21 cellular contexts compared by ENCODE assay signal in the genomic region with DNA sequence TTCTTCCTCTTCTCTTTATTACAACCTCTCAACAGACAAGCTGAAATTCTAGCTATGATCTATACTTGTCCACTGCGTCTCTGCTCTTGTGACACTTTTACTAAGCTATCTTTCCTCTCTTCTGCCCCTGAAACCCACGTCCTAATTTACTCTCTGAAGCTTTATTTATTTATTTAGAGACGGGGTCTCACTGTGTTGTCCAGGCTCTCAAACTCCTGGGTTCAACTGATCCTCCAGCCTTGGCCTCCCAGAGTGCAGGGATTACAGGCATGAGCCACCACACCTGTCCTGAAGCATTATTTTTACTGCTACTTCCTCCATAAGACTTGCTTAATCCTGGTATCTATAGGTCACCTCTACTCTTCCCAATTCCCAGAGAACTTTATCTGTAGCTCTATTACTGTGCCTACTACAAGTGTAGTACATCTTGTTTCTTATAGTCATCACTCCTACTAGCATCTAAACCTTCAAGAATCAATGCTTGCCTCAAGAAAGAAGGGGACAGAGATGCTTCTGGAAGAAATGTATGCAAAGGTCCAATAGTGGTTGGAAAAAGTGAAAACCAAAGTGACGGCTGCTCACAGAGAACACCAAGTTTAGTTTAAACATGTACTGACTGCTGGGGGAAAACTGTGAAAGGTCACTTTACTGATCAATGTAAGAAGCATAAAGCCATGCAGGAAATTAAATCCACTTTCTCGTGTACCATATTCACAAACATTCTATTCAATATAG.
A peak's percentile ranks its signal among the peaks of the same experiment; 100 is the strongest.
DNase-seq lines count a peak whose midpoint lies in the region; ATAC-seq, FAIRE-seq and TF ChIP-seq lines count a peak whose summit lies in the region.
"Had no signal": no experiment of that assay in that cellular context is flagged by ENCODE, and none has a peak within 500 bp of the region (broad histone marks: within the 10 kb centered on the region; RNA-seq: fewer than 3 reads in every experiment).

No MANE protein-coding gene starts in this region.

- H3K9me3 ChIP-seq in K562 (replicated peaks; ENCODE audit: control insufficient read depth, insufficient read depth, low read depth, low read length) (no peaks in the 10 kb centered on the region), thyroid gland (no peaks in the 10 kb centered on the region), prostate gland (no peaks in the 10 kb centered on the region), endodermal cell (ENCODE audit: control insufficient read depth, low read length) (no peaks in the 10 kb centered on the region)
- H3K9me3 ChIP-seq: SJCRH30 had no signal

- no peak for FAIRE-seq in K562 (lab: Jason Lieb, UNC)
- FAIRE-seq: GM19239, H54 had no signal

- TF ChIP-seq EP300 in K562 (IDR thresholded peaks at IDR 0.05; ENCODE audit: low read length) = no peak

- POLR2A ChIA-PET in K562 (lab: Yijun Ruan, JAX) = interaction anchor here (1.3 kb wide), 1 partner anchor 45 kb away, joined by 3 read pairs; no protein-coding TSS in a partner anchor
- POLR2A ChIA-PET in naive thymus-derived CD8-positive, alpha-beta T cell (lab: Charles Lee) = interaction anchor here (0.6 kb wide), 1 partner anchor 169 kb away, joined by 4 read pairs; no protein-coding TSS in a partner anchor

- H3K27me3 ChIP-seq in K562 (ENCODE audit: control insufficient read depth in 2 of 2, insufficient read depth in 2 of 2, low read length in 2 of 2) (no peaks in the 10 kb centered on the region), thyroid gland (no peaks in the 10 kb centered on the region), prostate gland (replicated peaks; ENCODE audit: insufficient read depth) (no peaks in the 10 kb centered on the region), endodermal cell (ENCODE audit: control insufficient read depth, insufficient read depth, low read length, poor library complexity, severe bottlenecking) (no peaks in the 10 kb centered on the region)
- H3K27me3 ChIP-seq: SJCRH30 had no signal

- H3K4me3 Mint-ChIP-seq in natural killer cell treated with Interleukin-12 subunit alpha and Interleukin-12 subunit beta and Interleukin-15 and Interleukin-18, amount 100 ng/mL, for 72 hours = no peak overlapping the region
- H3K4me3 Mint-ChIP-seq in natural killer cell = no peak overlapping the region
- H3K4me3 Mint-ChIP-seq in naive thymus-derived CD8-positive, alpha-beta T cell = peak overlapping the region in 5 of 10 donors; percentile 4 to 30 (median 6)
- no peak overlapping the region for H3K4me3 Mint-ChIP-seq in endodermal cell

- no peaks in the 10 kb centered on the region for H3K9me3 Mint-ChIP-seq in natural killer cell treated with Interleukin-12 subunit alpha and Interleukin-12 subunit beta and Interleukin-15 and Interleukin-18, amount 100 ng/mL, for 72 hours
- no peaks in the 10 kb centered on the region for H3K9me3 Mint-ChIP-seq in natural killer cell
- H3K9me3 Mint-ChIP-seq in naive thymus-derived CD8-positive, alpha-beta T cell = no peaks in the 10 kb centered on the region
- no peaks in the 10 kb centered on the region for H3K9me3 Mint-ChIP-seq in endodermal cell

- H3K9me1 ChIP-seq in K562 (ENCODE audit: control insufficient read depth, insufficient read depth, low read length) = peaks cover 2% of the 10 kb centered on the region

- H3K36me3 ChIP-seq in K562 (ENCODE audit: control insufficient read depth, insufficient read depth, low read length) = no peaks in the 10 kb centered on the region
- no peaks in the 10 kb centered on the region for H3K36me3 ChIP-seq in thyroid gland
- H3K36me3 ChIP-seq in prostate gland = no peaks in the 10 kb centered on the region
- peaks cover 4% of the 10 kb centered on the region for H3K36me3 ChIP-seq in endodermal cell (ENCODE audit: control insufficient read depth, insufficient read depth, low read length)
- H3K36me3 ChIP-seq: SJCRH30 had no signal

- ATAC-seq in natural killer cell treated with Interleukin-12 subunit alpha and Interleukin-12 subunit beta and Interleukin-15 and Interleukin-18, amount 100 ng/mL, for 72 hours = no peak
- ATAC-seq in natural killer cell (no peak), K562 (no peak)
- no peak for ATAC-seq in naive thymus-derived CD8-positive, alpha-beta T cell
- ATAC-seq: PC-3 had no signal

- no peak for TF ChIP-seq CTCF in natural killer cell (IDR thresholded peaks at IDR 0.05)
- no peak for TF ChIP-seq CTCF in K562 (IDR thresholded peaks at IDR 0.05 in 2 of 3, conservative IDR thresholded peaks at IDR 0.05 in 1 of 3; ENCODE audit: insufficient read depth in 2 of 3, low read depth in 1 of 3, low read length in 3 of 3)
- no peak for TF ChIP-seq CTCF in thyroid gland (IDR thresholded peaks at IDR 0.05)
- TF ChIP-seq CTCF in prostate gland (IDR thresholded peaks at IDR 0.05) = no peak
- no peak for TF ChIP-seq CTCF in endodermal cell (conservative IDR thresholded peaks at IDR 0.05)

- H3K27ac ChIP-seq in K562 (ENCODE audit: extremely low read depth, low read depth, low read length) (no peak overlapping the region), thyroid gland (peak overlapping the region in 2 of 3 donors; percentile 85 to 93), prostate gland (no peak overlapping the region), endodermal cell (ENCODE audit: low read depth, low read length) (no peak overlapping the region)
- H3K27ac ChIP-seq: RWPE1, SJCRH30 had no signal

- no peak overlapping the region for H3K9ac ChIP-seq in K562 (ENCODE audit: insufficient read depth in 1 of 2, low read depth in 2 of 2, low read length in 2 of 2)
- no peak overlapping the region for H3K9ac ChIP-seq in endodermal cell (ENCODE audit: extremely low read depth, low read length, poor library complexity, severe bottlenecking)

- H3K27ac Mint-ChIP-seq in natural killer cell treated with Interleukin-12 subunit alpha and Interleukin-12 subunit beta and Interleukin-15 and Interleukin-18, amount 100 ng/mL, for 72 hours = peak overlapping the region; percentile 2 to 5
- H3K27ac Mint-ChIP-seq in natural killer cell = peak overlapping the region in 1 of 2 donors; percentile 19
- peak overlapping the region in 6 of 10 donors; percentile 5 to 61 (median 12) for H3K27ac Mint-ChIP-seq in naive thymus-derived CD8-positive, alpha-beta T cell
- no peak overlapping the region for H3K27ac Mint-ChIP-seq in endodermal cell

- no peak for TF ChIP-seq RAD21 in K562 (CRISPR knock-in tag; conservative IDR thresholded peaks at IDR 0.05 in 1 of 2, IDR thresholded peaks at IDR 0.05 in 1 of 2)

- CTCF ChIA-PET in K562 (lab: Yijun Ruan, JAX; ENCODE audit: low intra/inter-chr PET ratio) = no interaction called here

- H3K36me3 Mint-ChIP-seq in natural killer cell treated with Interleukin-12 subunit alpha and Interleukin-12 subunit beta and Interleukin-15 and Interleukin-18, amount 100 ng/mL, for 72 hours = no peaks in the 10 kb centered on the region
- H3K36me3 Mint-ChIP-seq in natural killer cell (no peaks in the 10 kb centered on the region), endodermal cell (ENCODE audit: low read depth) (no peaks in the 10 kb centered on the region)
- peaks cover 0 to 4% (median 0%) of the 10 kb centered on the region in 3 donors for H3K36me3 Mint-ChIP-seq in naive thymus-derived CD8-positive, alpha-beta T cell

- 67% methylated on average over 5 of the region's 5 CpGs for WGBS in K562 (ENCODE audit: insufficient coverage, low coverage, missing lambda C conversion rate)
- 95 to 96% methylated on average over 5 of the region's 5 CpGs for WGBS in thyroid gland, 2 donors
- 96% methylated on average over 5 of the region's 5 CpGs for WGBS in prostate gland
- WGBS in endodermal cell (ENCODE audit: insufficient coverage in 1 of 2, insufficient read length in 1 of 2), 2 experiments = 91 to 96% methylated on average over 4 to 5 of the region's 5 CpGs

- no peak overlapping the region for H3K4me3 ChIP-seq in K562
- no peak overlapping the region for H3K4me3 ChIP-seq in thyroid gland (replicated peaks in 1 of 3)
- H3K4me3 ChIP-seq in prostate gland = no peak overlapping the region
- H3K4me3 ChIP-seq in endodermal cell (ENCODE audit: low read length) = no peak overlapping the region
- H3K4me3 ChIP-seq: SJCRH30 had no signal

- peaks cover 45 to 51% of the 10 kb centered on the region in 2 donors for H3K4me1 Mint-ChIP-seq in natural killer cell treated with Interleukin-12 subunit alpha and Interleukin-12 subunit beta and Interleukin-15 and Interleukin-18, amount 100 ng/mL, for 72 hours (ENCODE audit: low read depth in 2 of 2)
- H3K4me1 Mint-ChIP-seq in natural killer cell (peaks cover 61 to 62% of the 10 kb centered on the region in 2 donors), endodermal cell (peaks cover 32% of the 10 kb centered on the region)
- peaks cover 33 to 71% (median 69%) of the 10 kb centered on the region in 4 donors for H3K4me1 Mint-ChIP-seq in naive thymus-derived CD8-positive, alpha-beta T cell

- no peak overlapping the region for H2AFZ ChIP-seq in K562 (ENCODE audit: low read depth, low read length)

- in situ Hi-C loops in K562 (cut with MboI) = no loop called here

- H4K20me1 ChIP-seq in K562 (replicated peaks; ENCODE audit: control insufficient read depth, insufficient read depth, low read length) = peaks cover 24% of the 10 kb centered on the region

- H3K4me1 ChIP-seq in K562 (replicated peaks in 1 of 2; ENCODE audit: control insufficient read depth in 2 of 2, insufficient read depth in 2 of 2, low read length in 2 of 2) = peaks cover 2 to 18% of the 10 kb centered on the region in 2 experiments; a peak in 3 of 5 replicates
- H3K4me1 ChIP-seq in thyroid gland = peaks cover 69 to 79% of the 10 kb centered on the region in 2 donors
- H3K4me1 ChIP-seq in prostate gland (replicated peaks) = no peaks in the 10 kb centered on the region
- peaks cover 5% of the 10 kb centered on the region for H3K4me1 ChIP-seq in endodermal cell (ENCODE audit: control insufficient read depth, insufficient read depth, low read length)
- H3K4me1 ChIP-seq: SJCRH30 had no signal

- TF ChIP-seq POLR2A in K562 (conservative IDR thresholded peaks at IDR 0.05) = no peak
- no peak for TF ChIP-seq POLR2A in thyroid gland (IDR thresholded peaks at IDR 0.05)
- no peak for TF ChIP-seq POLR2A in prostate gland (IDR thresholded peaks at IDR 0.05)

- peaks cover 96% of the 10 kb centered on the region for H3K79me2 ChIP-seq in K562 (ENCODE audit: control insufficient read depth, insufficient read depth, low read length)

- intact Hi-C loops in natural killer cell (cut with micrococcal nuclease) = no loop called here
- intact Hi-C loops in K562 (cut with micrococcal nuclease) = no loop called here
- intact Hi-C loops in thyroid gland (cut with DNase I) = no loop called here
- intact Hi-C loops in prostate gland (cut with DNase I) = no loop called here

- H3K27me3 Mint-ChIP-seq in natural killer cell treated with Interleukin-12 subunit alpha and Interleukin-12 subunit beta and Interleukin-15 and Interleukin-18, amount 100 ng/mL, for 72 hours = no peaks in the 10 kb centered on the region
- no peaks in the 10 kb centered on the region for H3K27me3 Mint-ChIP-seq in natural killer cell (ENCODE audit: low read depth in 2 of 2)
- H3K27me3 Mint-ChIP-seq in naive thymus-derived CD8-positive, alpha-beta T cell = no peaks in the 10 kb centered on the region
- no peaks in the 10 kb centered on the region for H3K27me3 Mint-ChIP-seq in endodermal cell (ENCODE audit: insufficient read depth)

- no TSS peak for BruUV-seq in K562 (replicated peaks; lab: Mats Ljungman, UMichigan)

- DNase-seq in natural killer cell treated with Interleukin-12 subunit alpha and Interleukin-12 subunit beta and Interleukin-15 and Interleukin-18, amount 100 ng/mL, for 72 hours (ENCODE audit: low spot score) = no peak
- no peak for DNase-seq in natural killer cell
- DNase-seq in K562 (ENCODE audit: extremely low read depth in 1 of 4, low spot score in 3 of 4) = no peak
- no peak for DNase-seq in naive thymus-derived CD8-positive, alpha-beta T cell
- DNase-seq in thyroid gland = no peak
- no peak for DNase-seq in prostate gland (ENCODE audit: low spot score)
- no peak for DNase-seq in AG08396 (ENCODE audit: low spot score)
- no peak for DNase-seq in endodermal cell
- DNase-seq: AML-193, Calu3, DMS53, MV-4-11, NCI-H1417 treated with DMSO at 0.1 percent for 48 hours, NCI-H1930, NCI-H510A, NCI-H774, PC-3, SJCRH30 had no signal

- H3K4me2 ChIP-seq in K562 (ENCODE audit: insufficient read depth, low read length) = no peak overlapping the region

Comparison
In these comparisons a context has a peak if more than half of its experiments do, and no peak if none do; other contexts are left out.
1. H3K27ac ChIP-seq: peak in thyroid gland (2 of 3); none in K562 (single experiment), prostate gland (0 of 2) and endodermal cell (single experiment).